In genomic region chr10:32738958-32739357, GRCh38 we compare ENCODE assay signal across 8 cellular contexts.
"Had no signal": no experiment of that assay in that cellular context is flagged by ENCODE, and none has a peak within 500 bp of the region (broad histone marks: within the 10 kb centered on the region; RNA-seq: fewer than 3 reads in every experiment).

No MANE protein-coding gene starts in this region.

- FAIRE-seq: HTR-8/SVneo had no signal

- DNase-seq: GM23248, GOT3, H7, IMR-90, KG1 had no signal

- H3K9me3 ChIP-seq: HAP-1 had no signal

- H3K4me3 ChIP-seq: GM23248, HAP-1, K562 had no signal

- H3K36me3 ChIP-seq: HAP-1 had no signal

- H3K27ac ChIP-seq: GM23248 had no signal

- H3K4me1 ChIP-seq: HAP-1 had no signal
